ENCODE assay signal across 8 cellular contexts in the genomic region with DNA sequence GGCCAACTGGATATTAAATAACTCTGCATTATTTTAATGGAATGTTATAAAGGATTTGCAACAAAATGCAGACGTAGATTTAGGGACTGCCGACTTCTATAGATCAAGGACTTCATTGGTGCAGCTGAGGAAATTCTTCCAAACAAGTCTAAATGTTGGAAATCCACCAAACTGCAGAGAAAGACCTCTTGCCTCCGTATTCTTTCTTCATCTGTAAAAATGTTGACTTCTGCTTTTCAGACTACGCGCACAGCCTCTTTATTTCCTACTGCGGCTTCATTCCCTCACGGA. TPM values are rescaled to one million over a fixed set of nuclear protein-coding genes. Genes with fewer than 3 reads are reported as not detected.
DNase-seq lines count a peak whose midpoint lies in the region; ATAC-seq and TF ChIP-seq lines count a peak whose summit lies in the region.

No MANE protein-coding gene starts in this region.

- peak overlapping the region; percentile 55 for H3K4me3 ChIP-seq in LNCaP clone FGC (ENCODE audit: low read depth, low read length)

- peak; percentile 37 to 41 for DNase-seq in AML-193 (lab: John Stamatoyannopoulos, UW)
- no peak for DNase-seq in LNCaP clone FGC (ENCODE audit: low read depth)
- no peak for DNase-seq in central memory CD8-positive, alpha-beta T cell (ENCODE audit: low spot score in 2 of 2)
- DNase-seq in naive B cell: no peak
- no peak for DNase-seq in COLO829 (ENCODE audit: low spot score)
- no peak for DNase-seq in NCI-H1417 (lab: John Stamatoyannopoulos, UW)

- H3K36me3 Mint-ChIP-seq in central memory CD8-positive, alpha-beta T cell (ENCODE audit: insufficient read depth): peaks cover 15% of the 10 kb centered on the region
- no peaks in the 10 kb centered on the region for H3K36me3 Mint-ChIP-seq in naive B cell

- TF ChIP-seq CTCF in LNCaP clone FGC (IDR thresholded peaks at IDR 0.05; ENCODE audit: control insufficient read depth, extremely low read depth, insufficient read depth): no peak

- no peaks in the 10 kb centered on the region for H3K27me3 Mint-ChIP-seq in central memory CD8-positive, alpha-beta T cell
- peaks cover 0 to 5% (median 3%) of the 10 kb centered on the region in 3 donors for H3K27me3 Mint-ChIP-seq in naive B cell

- ATAC-seq in central memory CD8-positive, alpha-beta T cell (replicated peaks; ENCODE audit: extremely low read depth, poor library complexity, severe bottlenecking): no peak
- ATAC-seq in naive B cell (ENCODE audit: low read depth in 2 of 2): no peak
- ATAC-seq in GM18502 (IDR thresholded peaks at IDR 0.05; ENCODE audit: poor library complexity, unreplicated experiment): no peak
- no peak for ATAC-seq in HG02588 (IDR thresholded peaks at IDR 0.05; ENCODE audit: unreplicated experiment)

- H3K4me1 Mint-ChIP-seq in central memory CD8-positive, alpha-beta T cell: peaks cover 28% of the 10 kb centered on the region
- peaks cover 29 to 39% (median 31%) of the 10 kb centered on the region in 3 donors for H3K4me1 Mint-ChIP-seq in naive B cell

- peak overlapping the region; percentile 89 for H3K4me3 Mint-ChIP-seq in central memory CD8-positive, alpha-beta T cell
- peak overlapping the region; percentile 84 to 97 (median 90) for H3K4me3 Mint-ChIP-seq in naive B cell

- peak overlapping the region; percentile 80 for H3K27ac Mint-ChIP-seq in central memory CD8-positive, alpha-beta T cell (ENCODE audit: low read depth)
- peak overlapping the region; percentile 81 to 98 (median 94) for H3K27ac Mint-ChIP-seq in naive B cell

- no peaks in the 10 kb centered on the region for H3K9me3 Mint-ChIP-seq in central memory CD8-positive, alpha-beta T cell
- peaks cover 0 to 2% (median 0%) of the 10 kb centered on the region in 7 donors for H3K9me3 Mint-ChIP-seq in naive B cell

RNA-seq across cellular contexts. Expression of a gene that starts 1.5 kb away (rescaled TPM):
- polyA plus RNA-seq in naive B cell (ENCODE audit: low read depth in 6 of 6): 10 to 100 TPM; 20.4 to 67.9 (median 26.6) TPM

Comparison
In these comparisons a context has a peak if more than half of its experiments do, and no peak if none do; other contexts are left out.
1. DNase-seq: peak in AML-193 (2 of 2); none in LNCaP clone FGC (single experiment), central memory CD8-positive, alpha-beta T cell (0 of 2), naive B cell (single experiment), COLO829 (single experiment) and NCI-H1417 (0 of 3).